ENCODE assay signal across 10 cellular contexts in the genomic region with DNA sequence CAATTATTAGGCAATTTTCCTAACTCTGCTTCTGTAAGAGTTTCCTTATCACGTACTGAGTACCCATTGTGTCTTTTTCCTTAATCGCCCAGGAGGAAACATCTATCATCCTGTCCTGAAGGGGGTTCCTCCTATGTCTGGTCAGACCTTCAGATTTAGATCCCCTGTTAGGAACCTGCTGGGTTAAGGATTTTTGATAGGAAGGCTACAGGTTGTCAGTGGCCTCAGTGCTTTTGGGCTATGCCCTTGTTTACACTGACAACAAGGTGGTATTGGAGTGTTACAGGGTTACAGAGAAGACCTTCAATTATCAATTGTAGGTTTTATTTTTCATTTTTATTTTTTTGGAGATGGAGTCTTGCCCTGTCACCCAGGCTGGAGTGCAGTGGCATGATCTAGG. TPM values are rescaled to one million over a fixed set of nuclear protein-coding genes. Genes with fewer than 3 reads are reported as not detected.
DNase-seq lines count a peak whose midpoint lies in the region; ATAC-seq and TF ChIP-seq lines count a peak whose summit lies in the region.
"Not testable (repeated sequence)": the region's sequence is repeated elsewhere in the genome, so short reads cannot be mapped to it uniquely, and the experiment has no call there.
"Had no signal": no experiment of that assay in that cellular context is flagged by ENCODE, and none has a peak within 500 bp of the region (broad histone marks: within the 10 kb centered on the region; RNA-seq: fewer than 3 reads in every experiment).

No MANE protein-coding gene starts in this region.

- not testable (repeated sequence) for H3K27ac ChIP-seq in CD4-positive, alpha-beta T cell (ENCODE audit: low read depth, low read length); KMS-11; SU-DHL-6 (ENCODE audit: low read depth, low read length); left ventricle myocardium inferior (replicated peaks)

- not testable (repeated sequence) for H4K20me1 ChIP-seq in KMS-11 (ENCODE audit: insufficient read depth); SU-DHL-6 (ENCODE audit: low read depth, low read length)

- H3F3A ChIP-seq in SU-DHL-6 (ENCODE audit: insufficient read depth) = not testable (repeated sequence)

- H3K9ac ChIP-seq in KMS-11; SU-DHL-6 (ENCODE audit: low read length): not testable (repeated sequence)

- not testable (repeated sequence) for H3K9me3 ChIP-seq in CD4-positive, alpha-beta T cell (ENCODE audit: control insufficient read depth, low read length); SU-DHL-6 (ENCODE audit: insufficient read depth, low read length)
- peaks cover 14% of the 10 kb centered on the region for H3K9me3 ChIP-seq in left ventricle myocardium inferior (replicated peaks)

- not testable (repeated sequence) for H2AFZ ChIP-seq in KMS-11 (ENCODE audit: low read depth); SU-DHL-6 (ENCODE audit: low read depth, low read length, severe bottlenecking)

- not testable (repeated sequence) for H3K27me3 ChIP-seq in CD4-positive, alpha-beta T cell (ENCODE audit: control insufficient read depth, insufficient read depth, low read length); KMS-11 (ENCODE audit: insufficient read depth, low read depth); SU-DHL-6 (ENCODE audit: low read length); left ventricle myocardium inferior (ENCODE audit: low read depth)

- peaks cover 61% of the 10 kb centered on the region for H3K36me3 Mint-ChIP-seq in CD4-positive, alpha-beta T cell (ENCODE audit: low read depth)
- H3K36me3 Mint-ChIP-seq in activated CD8-positive, alpha-beta T cell treated with anti-CD3 and anti-CD28 coated beads for 36 hours (ENCODE audit: low read depth) = peaks cover 72% of the 10 kb centered on the region
- peaks cover 69% of the 10 kb centered on the region for H3K36me3 Mint-ChIP-seq in activated naive CD8-positive, alpha-beta T cell treated with anti-CD3 and anti-CD28 coated beads, Interleukin-2, amount 50 U/mL, for 24 hours (ENCODE audit: low read depth)
- H3K36me3 Mint-ChIP-seq in neural crest cell (ENCODE audit: low read depth) (peaks cover 34% of the 10 kb centered on the region), type B pancreatic cell (peaks cover 46% of the 10 kb centered on the region)

- H3K4me2 ChIP-seq in KMS-11 = peak overlapping the region; percentile 61; the same call in 1 of the 2 replicates
- H3K4me2 ChIP-seq in SU-DHL-6 (ENCODE audit: low read depth, low read length, poor library complexity, severe bottlenecking) = peak overlapping the region; percentile 60

- H3K4me1 ChIP-seq in KMS-11 (ENCODE audit: low read depth, poor library complexity, severe bottlenecking) (peaks cover 58% of the 10 kb centered on the region), left ventricle myocardium inferior (peaks cover 75% of the 10 kb centered on the region)

- H3K4me3 ChIP-seq in KMS-11 (IDR thresholded peaks at IDR 0.05; ENCODE audit: insufficient read depth, low read depth, low read length); SU-DHL-6 (ENCODE audit: insufficient read depth, low read length, poor library complexity, severe bottlenecking): not testable (repeated sequence)
- peak overlapping the region; percentile 82 for H3K4me3 ChIP-seq in left ventricle myocardium inferior

- CTCF ChIA-PET in CD4-positive, alpha-beta T cell (lab: Charles Lee); activated CD8-positive, alpha-beta T cell treated with anti-CD3 and anti-CD28 coated beads for 36 hours (lab: Charles Lee): not testable (repeated sequence)

- not testable (repeated sequence) for H3K9me3 Mint-ChIP-seq in CD4-positive, alpha-beta T cell; activated naive CD8-positive, alpha-beta T cell treated with anti-CD3 and anti-CD28 coated beads, Interleukin-2, amount 50 U/mL, for 24 hours; neural crest cell; type B pancreatic cell
- peaks cover 12% of the 10 kb centered on the region for H3K9me3 Mint-ChIP-seq in activated CD8-positive, alpha-beta T cell treated with anti-CD3 and anti-CD28 coated beads for 36 hours

- peak overlapping the region; percentile 96 for H3K4me3 Mint-ChIP-seq in CD4-positive, alpha-beta T cell
- H3K4me3 Mint-ChIP-seq in activated CD8-positive, alpha-beta T cell treated with anti-CD3 and anti-CD28 coated beads for 36 hours = peak overlapping the region; percentile 82
- H3K4me3 Mint-ChIP-seq in activated naive CD8-positive, alpha-beta T cell treated with anti-CD3 and anti-CD28 coated beads, Interleukin-2, amount 50 U/mL, for 24 hours = peak overlapping the region; percentile 33
- H3K4me3 Mint-ChIP-seq in neural crest cell = peak overlapping the region; percentile 88
- H3K4me3 Mint-ChIP-seq in type B pancreatic cell = peak overlapping the region; percentile 88

- H3K36me3 ChIP-seq in KMS-11 (ENCODE audit: insufficient read depth) = peaks cover 11% of the 10 kb centered on the region; the same call in 1 of the 2 replicates
- H3K36me3 ChIP-seq in SU-DHL-6 (ENCODE audit: low read length) = not testable (repeated sequence)
- peaks cover 17% of the 10 kb centered on the region for H3K36me3 ChIP-seq in left ventricle myocardium inferior

- TF ChIP-seq CTCF in CD4-positive, alpha-beta T cell (IDR thresholded peaks at IDR 0.05); KMS-11 (conservative IDR thresholded peaks at IDR 0.05; ENCODE audit: low read depth, low read length); SU-DHL-6 (IDR thresholded peaks at IDR 0.05; ENCODE audit: insufficient read depth, low read length, poor library complexity, severe bottlenecking); activated CD8-positive, alpha-beta T cell treated with anti-CD3 and anti-CD28 coated beads for 36 hours (IDR thresholded peaks at IDR 0.05); left ventricle myocardium inferior (IDR thresholded peaks at IDR 0.05; ENCODE audit: borderline replicate concordance); neural crest cell (conservative IDR thresholded peaks at IDR 0.05); type B pancreatic cell (conservative IDR thresholded peaks at IDR 0.05): not testable (repeated sequence)

- ATAC-seq in CD4-positive, alpha-beta T cell (ENCODE audit: poor library complexity); activated CD8-positive, alpha-beta T cell treated with anti-CD3 and anti-CD28 coated beads for 36 hours; activated naive CD8-positive, alpha-beta T cell treated with anti-CD3 and anti-CD28 coated beads, Interleukin-2, amount 50 U/mL, for 24 hours: not testable (repeated sequence)

- POLR2A ChIA-PET in CD4-positive, alpha-beta T cell (lab: Charles Lee); activated CD8-positive, alpha-beta T cell treated with anti-CD3 and anti-CD28 coated beads for 36 hours (lab: Charles Lee): not testable (repeated sequence)

- H3K27ac Mint-ChIP-seq in CD4-positive, alpha-beta T cell = peak overlapping the region; percentile 80
- H3K27ac Mint-ChIP-seq in activated CD8-positive, alpha-beta T cell treated with anti-CD3 and anti-CD28 coated beads for 36 hours; activated naive CD8-positive, alpha-beta T cell treated with anti-CD3 and anti-CD28 coated beads, Interleukin-2, amount 50 U/mL, for 24 hours; neural crest cell (ENCODE audit: unreplicated experiment): not testable (repeated sequence)
- H3K27ac Mint-ChIP-seq in type B pancreatic cell = peak overlapping the region; percentile 91

- DNase-seq in CD4-positive, alpha-beta T cell; activated CD8-positive, alpha-beta T cell treated with anti-CD3 and anti-CD28 coated beads for 36 hours; activated naive CD8-positive, alpha-beta T cell treated with anti-CD3 and anti-CD28 coated beads, Interleukin-2, amount 50 U/mL, for 24 hours; left ventricle myocardium inferior; neural crest cell (ENCODE audit: low read depth, low spot score); type B pancreatic cell (ENCODE audit: extremely low spot score, unreplicated experiment): not testable (repeated sequence)

- intact Hi-C loops in CD4-positive, alpha-beta T cell (cut with DNase I, micrococcal nuclease) = loop anchor here (5.0 to 10.0 kb wide), 3 partner anchors 50 to 282 kb away; partner anchors contain the start of gene PDCD5 (in 1 of the 2)
- intact Hi-C loops in activated CD8-positive, alpha-beta T cell treated with anti-CD3 and anti-CD28 coated beads for 36 hours (cut with micrococcal nuclease); left ventricle myocardium inferior (cut with micrococcal nuclease): not testable (repeated sequence)

- peaks cover 73% of the 10 kb centered on the region for H3K4me1 Mint-ChIP-seq in CD4-positive, alpha-beta T cell (ENCODE audit: low read depth)
- H3K4me1 Mint-ChIP-seq in activated CD8-positive, alpha-beta T cell treated with anti-CD3 and anti-CD28 coated beads for 36 hours (ENCODE audit: low read depth) = peaks cover 65% of the 10 kb centered on the region
- peaks cover 63% of the 10 kb centered on the region for H3K4me1 Mint-ChIP-seq in activated naive CD8-positive, alpha-beta T cell treated with anti-CD3 and anti-CD28 coated beads, Interleukin-2, amount 50 U/mL, for 24 hours
- H3K4me1 Mint-ChIP-seq in neural crest cell (peaks cover 38% of the 10 kb centered on the region), type B pancreatic cell (ENCODE audit: unreplicated experiment) (peaks cover 27% of the 10 kb centered on the region)

- H3K79me2 ChIP-seq in KMS-11 (ENCODE audit: insufficient read depth, low read depth) (peaks cover 79% of the 10 kb centered on the region), SU-DHL-6 (ENCODE audit: insufficient read depth, low read length) (peaks cover 38% of the 10 kb centered on the region)

- H3K9me2 ChIP-seq in SU-DHL-6 (replicated peaks; ENCODE audit: insufficient read depth, low read length) = not testable (repeated sequence)

- H3K27me3 Mint-ChIP-seq in CD4-positive, alpha-beta T cell; activated CD8-positive, alpha-beta T cell treated with anti-CD3 and anti-CD28 coated beads for 36 hours; activated naive CD8-positive, alpha-beta T cell treated with anti-CD3 and anti-CD28 coated beads, Interleukin-2, amount 50 U/mL, for 24 hours; neural crest cell (ENCODE audit: low read depth); type B pancreatic cell: not testable (repeated sequence)

RNA-seq across cellular contexts. Expression of gene NUDT19, which starts 3.2 kb away (rescaled TPM):
- total RNA-seq in CD4-positive, alpha-beta T cell = 1 to 10 TPM; 7.9 to 8.2 TPM
- total RNA-seq in activated CD8-positive, alpha-beta T cell treated with anti-CD3 and anti-CD28 coated beads for 36 hours = 10 to 100 TPM; 16.1 to 17.5 TPM
- total RNA-seq in left ventricle myocardium inferior = 22.7 TPM
- 11.1 and 12.5 TPM in 2 replicates for total RNA-seq in neural crest cell
- total RNA-seq in type B pancreatic cell (ENCODE audit: low replicate concordance) = 10.8 and 17.1 TPM in 2 replicates

RNA-seq across cellular contexts. Expression of gene RGS9BP, which starts 19.2 kb away (rescaled TPM):
- under 1 TPM in 1 of 2 experiments, not detected in 1; 0.14 TPM for total RNA-seq in CD4-positive, alpha-beta T cell
- total RNA-seq in activated CD8-positive, alpha-beta T cell treated with anti-CD3 and anti-CD28 coated beads for 36 hours = under 1 TPM; 0.18 to 0.32 TPM
- 8.6 TPM for total RNA-seq in left ventricle myocardium inferior
- total RNA-seq in neural crest cell = not detected in 2 replicates
- 1.4 TPM in 2 replicates for total RNA-seq in type B pancreatic cell (ENCODE audit: low replicate concordance)
- total RNA-seq: body of pancreas had no signal

RNA-seq across cellular contexts. Expression of gene ANKRD27, which starts 19.9 kb away (rescaled TPM):
- 10 to 100 TPM; 16.5 to 17.6 TPM for total RNA-seq in CD4-positive, alpha-beta T cell
- 10 to 100 TPM; 34.2 to 41.0 TPM for total RNA-seq in activated CD8-positive, alpha-beta T cell treated with anti-CD3 and anti-CD28 coated beads for 36 hours
- total RNA-seq in left ventricle myocardium inferior (18.0 TPM), neural crest cell (24.5 and 25.1 TPM in 2 replicates), type B pancreatic cell (ENCODE audit: low replicate concordance) (37.0 and 40.2 TPM in 2 replicates)

RNA-seq across cellular contexts. Expression of gene TDRD12, which starts 24.7 kb away (rescaled TPM):
- under 1 TPM; 0.14 to 0.22 TPM for total RNA-seq in CD4-positive, alpha-beta T cell
- under 1 TPM in 1 of 2 experiments, not detected in 1; 0.13 TPM for total RNA-seq in activated CD8-positive, alpha-beta T cell treated with anti-CD3 and anti-CD28 coated beads for 36 hours
- not detected for total RNA-seq in left ventricle myocardium inferior
- 0.21 and 0.30 TPM in 2 replicates for total RNA-seq in neural crest cell
- 0.24 TPM in 2 replicates for total RNA-seq in type B pancreatic cell (ENCODE audit: low replicate concordance)
- total RNA-seq: NCI-H460 had no signal

Comparison
In these comparisons a context has a peak if more than half of its experiments do, and no peak if none do; other contexts are left out.
1. H3K4me3 Mint-ChIP-seq: peak in every context shown above with its lines; median percentile 96 in CD4-positive, alpha-beta T cell; 88 in neural crest cell; 88 in type B pancreatic cell; 82 in activated CD8-positive, alpha-beta T cell treated with anti-CD3 and anti-CD28 coated beads for 36 hours; 33 in activated naive CD8-positive, alpha-beta T cell treated with anti-CD3 and anti-CD28 coated beads, Interleukin-2, amount 50 U/mL, for 24 hours.